30 cellular contexts compared by ENCODE assay signal in the genomic region with DNA sequence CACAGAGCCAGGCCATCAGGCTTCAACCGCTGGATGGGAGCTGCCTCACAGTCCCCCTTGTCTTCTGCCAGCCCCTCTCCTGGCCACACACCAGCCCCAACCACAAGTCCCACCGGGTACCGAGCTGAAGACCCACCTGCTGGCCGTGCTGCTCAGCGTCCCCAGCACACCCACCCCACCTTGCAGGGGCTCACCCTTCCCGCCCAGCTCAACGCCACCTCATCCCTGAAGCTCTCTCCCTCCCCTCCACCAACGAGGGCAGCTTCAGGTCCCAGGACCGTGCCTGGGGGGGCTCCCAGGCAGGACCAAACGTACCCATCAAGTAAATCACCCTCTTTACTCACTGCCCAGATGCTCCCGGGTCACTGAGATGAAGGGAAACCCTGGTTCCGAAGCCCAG.
"Had no signal": no experiment of that assay in that cellular context is flagged by ENCODE, and none has a peak within 500 bp of the region (broad histone marks: within the 10 kb centered on the region; RNA-seq: fewer than 3 reads in every experiment).

No MANE protein-coding gene starts in this region.

- H3K27ac ChIP-seq: adrenal gland, ascending aorta, cardiac muscle cell, gastroesophageal sphincter, neutrophil, ovary, prostate gland, thyroid gland, upper lobe of left lung had no signal

- H3K27me3 ChIP-seq: adrenal gland, ascending aorta, cardiac muscle cell, gastroesophageal sphincter, neutrophil, ovary, thyroid gland, upper lobe of left lung had no signal

- H3K4me1 ChIP-seq: prostate gland had no signal

- ATAC-seq: activated naive CD4-positive, alpha-beta T cell treated with anti-CD3 and anti-CD28 coated beads, Interleukin-2, amount 50 U/mL, for 72 hours; gastroesophageal sphincter; sciatic nerve; stimulated activated memory B cell treated with anti-CD40 and anti-IgM and Interleukin-4, amounts not matched to agents 10 μg/mL and 1 μg/mL and 100 μg/mL, for 72 hours; stimulated activated naive CD8-positive, alpha-beta T cell treated with anti-CD3 and anti-CD28 coated beads, Interleukin-15, amount 100 ng/mL, for 72 hours; WTC11 had no signal

- H3K36me3 ChIP-seq: cardiac muscle cell, ovary, prostate gland had no signal

- DNase-seq: activated CD4-positive, alpha-beta memory T cell treated with anti-CD3 and anti-CD28 coated beads, Interleukin-2, amount 10 ng/mL, durations not matched to agents 7 days and 5 days; activated CD4-positive, alpha-beta T cell treated with anti-CD3 and anti-CD28 coated beads for 1 hour; activated CD4-positive, alpha-beta T cell treated with anti-CD3 and anti-CD28 coated beads, Interleukin-2, amount 10 ng/mL, durations not matched to agents 7 days and 5 days; activated CD8-positive, alpha-beta memory T cell treated with anti-CD3 and anti-CD28 coated beads, Interleukin-2, amount 50 U/mL, for 48 hours; activated gamma-delta T cell treated with Interleukin-2 at 50 U/mL for 16 hours; cortex of kidney; hypothalamus; immature natural killer cell; retina; small intestine; stimulated activated CD4-positive, alpha-beta T cell treated with anti-CD3 and anti-CD28 coated beads, Interleukin-1b, Interleukin-23, amount 100 ng/mL, for 48 hours; stimulated activated CD4-positive, alpha-beta T cell treated with anti-CD3 and anti-CD28 coated beads, Interleukin-4, amount 100 ng/mL, for 4 hours; stimulated activated CD8-positive, alpha-beta memory T cell treated with anti-CD3 and anti-CD28 coated beads, Interleukin-4, amount 100 ng/mL, for 48 hours; stimulated activated naive CD8-positive, alpha-beta T cell treated with anti-CD3 and anti-CD28 coated beads, Interleukin-15, amount 100 ng/mL, for 72 hours; substantia nigra; T-helper 2 cell; thyroid gland had no signal

- H3K9me3 ChIP-seq: adrenal gland, ascending aorta, gastroesophageal sphincter, neutrophil, ovary, prostate gland, thyroid gland, upper lobe of left lung had no signal

- H3K4me3 ChIP-seq: adrenal gland, ascending aorta, cardiac muscle cell, gastroesophageal sphincter, lung, ovary, prostate gland, thyroid gland, upper lobe of left lung had no signal
